Comparison of ENCODE assay signal across 9 cellular contexts in the genomic region with DNA sequence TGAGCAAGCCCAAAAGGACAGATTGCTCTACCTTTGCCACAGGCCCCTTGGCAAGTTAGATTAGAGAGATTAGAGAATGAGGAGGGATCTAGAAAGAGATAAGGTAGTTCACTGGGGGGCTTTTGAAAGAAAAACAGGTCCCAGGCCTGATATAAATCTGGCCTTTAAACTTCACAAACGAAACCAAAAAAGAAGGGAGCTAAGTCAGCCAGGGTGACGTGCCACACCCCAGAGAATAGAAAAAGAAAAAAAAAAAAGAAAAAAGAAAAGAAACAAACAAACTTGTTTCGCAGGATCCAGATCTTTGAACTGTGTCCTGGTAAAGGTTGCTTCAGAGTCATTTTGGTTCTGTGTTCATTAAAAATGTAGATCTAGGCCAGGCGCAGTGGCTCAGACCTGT. TPM values are rescaled to one million over a fixed set of nuclear protein-coding genes. Genes with fewer than 3 reads are reported as not detected.
DNase-seq lines count a peak whose midpoint lies in the region; ATAC-seq, FAIRE-seq and TF ChIP-seq lines count a peak whose summit lies in the region.
"Had no signal": no experiment of that assay in that cellular context is flagged by ENCODE, and none has a peak within 500 bp of the region (broad histone marks: within the 10 kb centered on the region; RNA-seq: fewer than 3 reads in every experiment).

No MANE protein-coding gene starts in this region.

- no peak for TF ChIP-seq EP300 in K562 (IDR thresholded peaks at IDR 0.05; ENCODE audit: low read length)

- no peaks in the 10 kb centered on the region for H3K36me3 Mint-ChIP-seq in activated naive CD4-positive, alpha-beta T cell treated with anti-CD3 and anti-CD28 coated beads, Interleukin-2, amount 50 U/mL, for 24 hours

- H3K4me1 Mint-ChIP-seq in activated naive CD4-positive, alpha-beta T cell treated with anti-CD3 and anti-CD28 coated beads, Interleukin-2, amount 50 U/mL, for 24 hours = peaks cover 69% of the 10 kb centered on the region

- peaks cover 38% of the 10 kb centered on the region for H3K79me2 ChIP-seq in K562 (ENCODE audit: control insufficient read depth, insufficient read depth, low read length)

- no peak overlapping the region for H3K4me2 ChIP-seq in K562 (ENCODE audit: insufficient read depth, low read length)

- H3K9me1 ChIP-seq in K562 (ENCODE audit: control insufficient read depth, insufficient read depth, low read length) = no peaks in the 10 kb centered on the region

- H3K9me3 Mint-ChIP-seq in activated naive CD4-positive, alpha-beta T cell treated with anti-CD3 and anti-CD28 coated beads, Interleukin-2, amount 50 U/mL, for 24 hours = no peaks in the 10 kb centered on the region

- H3K4me1 ChIP-seq in K562 (replicated peaks in 1 of 2; ENCODE audit: control insufficient read depth in 2 of 2, insufficient read depth in 2 of 2, low read length in 2 of 2) = peaks cover 18 to 26% of the 10 kb centered on the region in 2 experiments; a peak in 4 of 5 replicates
- H3K4me1 ChIP-seq in mucosa of rectum (ENCODE audit: control insufficient read depth in 2 of 2, insufficient read depth in 2 of 2, low read length in 2 of 2) = peaks cover 29 to 33% of the 10 kb centered on the region in 2 donors
- peaks cover 41% of the 10 kb centered on the region for H3K4me1 ChIP-seq in upper lobe of right lung

- no peak for FAIRE-seq in K562 (lab: Jason Lieb, UNC)

- H3K27me3 ChIP-seq in K562 (ENCODE audit: control insufficient read depth in 2 of 2, insufficient read depth in 2 of 2, low read length in 2 of 2) (no peaks in the 10 kb centered on the region), mucosa of rectum (ENCODE audit: control insufficient read depth in 2 of 2, insufficient read depth in 2 of 2, low read length in 2 of 2) (no peaks in the 10 kb centered on the region), upper lobe of right lung (no peaks in the 10 kb centered on the region)

- peak overlapping the region; percentile 80 for H3K4me3 Mint-ChIP-seq in activated naive CD4-positive, alpha-beta T cell treated with anti-CD3 and anti-CD28 coated beads, Interleukin-2, amount 50 U/mL, for 24 hours

- H3K36me3 ChIP-seq in K562 (ENCODE audit: control insufficient read depth, insufficient read depth, low read length) (0 out of 3 replicates have a peak, but pooled peaks cover 5% of the 10 kb centered on the region), mucosa of rectum (ENCODE audit: control insufficient read depth in 2 of 2, insufficient read depth in 2 of 2, low read length in 2 of 2) (no peaks in the 10 kb centered on the region), upper lobe of right lung (no peaks in the 10 kb centered on the region)

- ATAC-seq in K562 (no peak), upper lobe of right lung (no peak), HG03565 (IDR thresholded peaks at IDR 0.05; ENCODE audit: unreplicated experiment) (no peak)

- CTCF ChIA-PET in K562 (lab: Yijun Ruan, JAX; ENCODE audit: low intra/inter-chr PET ratio) = no interaction called here

- no peak overlapping the region for H3K4me3 ChIP-seq in K562
- peak overlapping the region; percentile 27 to 46 for H3K4me3 ChIP-seq in mucosa of rectum (ENCODE audit: low read length in 2 of 2)
- peak overlapping the region; percentile 41 for H3K4me3 ChIP-seq in upper lobe of right lung

- intact Hi-C loops in K562 (cut with micrococcal nuclease) (loop anchor here (10.0 kb wide), 1 partner anchor 281 kb away; no protein-coding TSS in a partner anchor), upper lobe of right lung (cut with DNase I) (no loop called here)

- H3K27ac ChIP-seq in K562 (ENCODE audit: extremely low read depth, low read depth, low read length) = no peak overlapping the region
- peak overlapping the region; percentile 62 to 76 for H3K27ac ChIP-seq in mucosa of rectum (ENCODE audit: low read depth in 2 of 2, low read length in 2 of 2)
- peak overlapping the region; percentile 93 for H3K27ac ChIP-seq in upper lobe of right lung

- TF ChIP-seq POLR2A in K562 (conservative IDR thresholded peaks at IDR 0.05) = no peak

- H3K27me3 Mint-ChIP-seq in activated naive CD4-positive, alpha-beta T cell treated with anti-CD3 and anti-CD28 coated beads, Interleukin-2, amount 50 U/mL, for 24 hours = no peaks in the 10 kb centered on the region

- POLR2A ChIA-PET in K562 (lab: Yijun Ruan, JAX) = interaction anchor here (0.6 to 1.4 kb wide), 3 partner anchors 17 to 116 kb away, joined by 3 to 4 read pairs (median 3); no protein-coding TSS in a partner anchor

- H3K9ac ChIP-seq in K562 (ENCODE audit: insufficient read depth in 1 of 2, low read depth in 2 of 2, low read length in 2 of 2) (no peak overlapping the region), mucosa of rectum (ENCODE audit: low read depth in 1 of 2, low read length in 2 of 2) (peak overlapping the region; percentile 27 to 55)

- TF ChIP-seq RAD21 in K562 (CRISPR knock-in tag; conservative IDR thresholded peaks at IDR 0.05 in 1 of 2, IDR thresholded peaks at IDR 0.05 in 1 of 2) = no peak

- peaks cover 16% of the 10 kb centered on the region for H4K20me1 ChIP-seq in K562 (replicated peaks; ENCODE audit: control insufficient read depth, insufficient read depth, low read length)

- H3K9me3 ChIP-seq in K562 (replicated peaks; ENCODE audit: control insufficient read depth, insufficient read depth, low read depth, low read length) (no peaks in the 10 kb centered on the region), mucosa of rectum (ENCODE audit: control insufficient read depth in 2 of 2, low read length in 2 of 2) (no peaks in the 10 kb centered on the region), upper lobe of right lung (no peaks in the 10 kb centered on the region)

- BruUV-seq in K562 (replicated peaks; lab: Mats Ljungman, UMichigan) = no TSS peak

- TF ChIP-seq CTCF in K562 (IDR thresholded peaks at IDR 0.05 in 2 of 3, conservative IDR thresholded peaks at IDR 0.05 in 1 of 3; ENCODE audit: insufficient read depth in 2 of 3, low read depth in 1 of 3, low read length in 3 of 3) = no peak
- TF ChIP-seq CTCF in upper lobe of right lung (IDR thresholded peaks at IDR 0.05) = no peak

- in situ Hi-C loops in K562 (cut with MboI) = loop anchor here (5.0 kb wide), 1 partner anchor 97 kb away; a partner anchor contains a TSS

- no peak overlapping the region for H2AFZ ChIP-seq in K562 (ENCODE audit: low read depth, low read length)

- no peak for DNase-seq in activated naive CD4-positive, alpha-beta T cell treated with anti-CD3 and anti-CD28 coated beads, Interleukin-2, amount 50 U/mL, for 16 hours
- no peak for DNase-seq in K562 (ENCODE audit: extremely low read depth in 1 of 4, low spot score in 3 of 4)
- DNase-seq in upper lobe of right lung = no peak
- DNase-seq in GDM1 (lab: John Stamatoyannopoulos, UW) = no peak
- no peak for DNase-seq in NCI-H524 treated with DMSO at 0.1 percent for 48 hours (lab: John Stamatoyannopoulos, UW)

- H3K27ac Mint-ChIP-seq in activated naive CD4-positive, alpha-beta T cell treated with anti-CD3 and anti-CD28 coated beads, Interleukin-2, amount 50 U/mL, for 24 hours = peak overlapping the region; percentile 95

- 69% methylated on average over 4 of the region's 4 CpGs for WGBS in K562 (ENCODE audit: insufficient coverage, low coverage, missing lambda C conversion rate)

TF ChIP-seq in K562, 482 proteins besides CTCF, POLR2A, EP300 and RAD21 (continues in another document):
- TF ChIP-seq MAFF (IDR thresholded peaks at IDR 0.05; ENCODE audit: low read length) = no peak

RNA-seq across cellular contexts. Expression of a gene that starts 3.6 kb away (rescaled TPM):
- total RNA-seq in K562 (2011; cell fraction: chromatin; rRNA removed; ENCODE audit: low replicate concordance) = 17.0 and 36.6 TPM in 2 replicates
- 7.0 and 8.9 TPM in 2 replicates for total RNA-seq in K562 (2011; cell fraction: nucleolus; rRNA removed)
- total RNA-seq in K562 (2011; cell fraction: nucleoplasm; rRNA removed) = 18.3 and 30.8 TPM in 2 replicates
- total RNA-seq in K562 (2014; rRNA removed) (9.6 and 10.4 TPM in 2 replicates), K562 (2014; rRNA removed; fragmentation: Illumina TruSeq; extraction: Trizol) (12.6 and 13.5 TPM in 2 replicates), K562 (2015; rRNA removed; fragmentation: Illumina TruSeq; extraction: Trizol) (11.6 and 12.2 TPM in 2 replicates), K562 (2021) (12.6 and 13.2 TPM in 2 replicates), upper lobe of right lung (52.6 TPM)
- polyA plus RNA-seq in K562 (2011; rRNA removed) (8.9 and 11.3 TPM in 2 replicates), K562 (2014; fragmentation: Illumina TruSeq; extraction: Trizol) (11.0 and 14.9 TPM in 2 replicates), K562 (2014; fragmentation: Nextera tagmentation; extraction: Ambion mirVana) (1 to 10 TPM; 3.3 to 3.5 TPM), K562 (2014; rRNA removed) (10.9 and 13.2 TPM in 2 replicates)
- polyA plus RNA-seq in K562 (2011; cell fraction: cytosol; rRNA removed) = 2.3 and 4.7 TPM in 2 replicates
- 13.5 and 13.7 TPM in 2 replicates for polyA plus RNA-seq in K562 (2011; cell fraction: nucleus; rRNA removed)
- 7.3 and 18.2 TPM in 2 replicates for polyA plus RNA-seq in K562 (2012)
- polyA minus RNA-seq in K562 (2011; rRNA and poly(A)+ RNA removed) = 11.3 and 12.9 TPM in 2 replicates
- polyA minus RNA-seq in K562 (2011; cell fraction: cytosol; rRNA and poly(A)+ RNA removed) = 6.2 and 7.0 TPM in 2 replicates
- polyA minus RNA-seq in K562 (2011; cell fraction: nucleus; rRNA and poly(A)+ RNA removed) = 8.2 and 13.6 TPM in 2 replicates

RNA-seq across cellular contexts. Expression of a gene that starts 31.8 kb away (rescaled TPM):
- total RNA-seq in K562 (2011; cell fraction: chromatin; rRNA removed; ENCODE audit: low replicate concordance) = not detected in 2 replicates
- total RNA-seq in K562 (2011; cell fraction: nucleolus; rRNA removed) = not detected in 2 replicates
- total RNA-seq in K562 (2011; cell fraction: nucleoplasm; rRNA removed) = not detected in 2 replicates
- not detected in 2 replicates for total RNA-seq in K562 (2014; rRNA removed)
- total RNA-seq in K562 (2014; rRNA removed; fragmentation: Illumina TruSeq; extraction: Trizol) = not detected in 2 replicates
- total RNA-seq in K562 (2015; rRNA removed; fragmentation: Illumina TruSeq; extraction: Trizol) = not detected in 2 replicates
- not detected in 2 replicates for total RNA-seq in K562 (2021)
- polyA plus RNA-seq in K562 (2011; rRNA removed) = not detected in 2 replicates
- polyA plus RNA-seq in K562 (2011; cell fraction: cytosol; rRNA removed) = not detected in 2 replicates
- polyA plus RNA-seq in K562 (2011; cell fraction: nucleus; rRNA removed) = not detected in 2 replicates
- polyA plus RNA-seq in K562 (2012) = 0.19 and 0.22 TPM in 2 replicates
- polyA plus RNA-seq in K562 (2014; fragmentation: Illumina TruSeq; extraction: Trizol) = not detected in 2 replicates
- under 1 TPM; 0.07 to 0.10 TPM for polyA plus RNA-seq in K562 (2014; fragmentation: Nextera tagmentation; extraction: Ambion mirVana)
- not detected in 2 replicates for polyA plus RNA-seq in K562 (2014; rRNA removed)
- polyA minus RNA-seq in K562 (2011; rRNA and poly(A)+ RNA removed) = not detected in 2 replicates
- polyA minus RNA-seq in K562 (2011; cell fraction: cytosol; rRNA and poly(A)+ RNA removed) = not detected in 2 replicates
- not detected in 2 replicates for polyA minus RNA-seq in K562 (2011; cell fraction: nucleus; rRNA and poly(A)+ RNA removed)
- not detected for total RNA-seq in upper lobe of right lung
- total RNA-seq: RPMI7951 had no signal

Comparison
In these comparisons a context has a peak if more than half of its experiments do, and no peak if none do; other contexts are left out.
1. H3K9ac ChIP-seq: peak in mucosa of rectum (2 of 2); none in K562 (0 of 2).